11 cellular contexts compared by ENCODE assay signal in the genomic region with DNA sequence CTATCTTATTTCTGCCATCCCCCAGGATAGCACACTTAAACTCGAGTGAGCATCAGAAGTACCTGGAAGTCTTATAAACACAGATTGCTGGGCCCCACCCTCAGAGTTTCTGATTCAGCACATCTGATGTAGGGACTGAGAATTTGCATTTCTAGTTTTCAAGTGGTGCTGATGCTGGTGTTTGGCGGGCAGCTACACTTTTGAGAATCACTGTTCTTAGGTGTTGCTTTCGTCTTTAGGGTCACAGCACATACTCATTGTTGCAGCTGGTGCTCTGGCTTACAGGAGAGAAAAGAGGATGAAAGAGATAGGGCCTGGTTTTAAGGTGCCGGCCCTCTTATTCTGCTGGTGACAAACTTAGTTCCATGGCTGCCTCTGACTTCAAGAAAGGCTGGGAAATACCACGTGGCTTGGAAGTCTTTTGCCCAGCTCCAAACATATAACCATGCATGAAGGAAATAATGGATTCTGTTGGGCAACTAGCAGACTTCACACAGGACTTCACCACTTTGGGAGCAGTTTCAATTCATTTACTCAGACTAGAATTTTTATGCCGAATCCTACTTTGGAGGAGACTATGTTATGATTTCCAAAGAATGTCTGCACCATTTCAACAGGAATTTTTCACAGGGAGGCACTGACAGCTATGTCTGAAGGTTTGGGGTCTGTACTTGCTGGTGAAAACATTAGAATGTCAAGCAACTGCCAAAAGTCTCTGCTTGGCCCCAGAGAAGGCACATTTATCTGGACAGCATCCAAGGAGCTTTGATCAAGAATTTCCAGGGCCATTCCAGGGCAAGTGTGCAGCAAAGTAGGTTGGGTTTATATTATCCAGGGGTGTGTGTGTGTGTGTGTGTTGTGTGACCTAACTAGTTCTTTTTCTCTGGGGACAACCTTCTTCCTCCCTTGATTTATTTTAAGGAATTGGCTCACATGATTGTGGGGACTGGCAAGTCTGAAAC. TPM values are rescaled to one million over a fixed set of nuclear protein-coding genes. Genes with fewer than 3 reads are reported as not detected.
DNase-seq lines count a peak whose midpoint lies in the region; ATAC-seq and TF ChIP-seq lines count a peak whose summit lies in the region.
"Had no signal": no experiment of that assay in that cellular context is flagged by ENCODE, and none has a peak within 500 bp of the region (broad histone marks: within the 10 kb centered on the region; RNA-seq: fewer than 3 reads in every experiment).

No MANE protein-coding gene starts in this region.

- H3K9me2 ChIP-seq in MM.1S (replicated peaks; ENCODE audit: insufficient read depth, low read length), result no peaks in the 10 kb centered on the region

- peak overlapping the region; percentile 41 for H3K4me2 ChIP-seq in BLaER1
- H3K4me2 ChIP-seq in MM.1S (ENCODE audit: low read depth, low read length), result peak overlapping the region; percentile 18; the same call in 1 of the 2 replicates
- H3K4me2 ChIP-seq in mesendoderm (ENCODE audit: low read length), result no peak overlapping the region

- H3K4ac ChIP-seq in mesendoderm (ENCODE audit: low read depth, low read length), result no peak overlapping the region

- no peak overlapping the region for H2AK5ac ChIP-seq in mesendoderm (ENCODE audit: low read length)

- no peaks in the 10 kb centered on the region for H3K27me3 ChIP-seq in BLaER1
- H3K27me3 ChIP-seq in MM.1S (replicated peaks; ENCODE audit: insufficient read depth, low read length), result no peaks in the 10 kb centered on the region; the same call in 1 of the 2 replicates
- no peaks in the 10 kb centered on the region for H3K27me3 ChIP-seq in mesendoderm (ENCODE audit: insufficient read depth, low read length, poor library complexity)
- H3K27me3 ChIP-seq in suprapubic skin, result no peaks in the 10 kb centered on the region

- no peak overlapping the region for H2BK5ac ChIP-seq in mesendoderm (ENCODE audit: low read length)

- no peak overlapping the region for H3K27ac ChIP-seq in BLaER1
- H3K27ac ChIP-seq in MM.1S (ENCODE audit: low read length), result peak overlapping the region; percentile 51; the same call in 1 of the 2 replicates
- no peak overlapping the region for H3K27ac ChIP-seq in mesendoderm (ENCODE audit: low read depth, low read length)
- no peak overlapping the region for H3K27ac ChIP-seq in suprapubic skin
- H3K27ac ChIP-seq: HL-60 had no signal

- H3K79me1 ChIP-seq in mesendoderm (ENCODE audit: low read length), result no peaks in the 10 kb centered on the region

- 0 out of 2 replicates have a peak, but pooled peaks cover 6% of the 10 kb centered on the region for H3F3A ChIP-seq in MM.1S (ENCODE audit: insufficient read depth, low read length)

- H3K79me2 ChIP-seq in MM.1S (ENCODE audit: low read length), result no peaks in the 10 kb centered on the region
- no peaks in the 10 kb centered on the region for H3K79me2 ChIP-seq in mesendoderm (ENCODE audit: control insufficient read depth, insufficient read depth, low read length)

- no peak overlapping the region for H3K23ac ChIP-seq in mesendoderm (ENCODE audit: low read length)

- TF ChIP-seq POLR2A in suprapubic skin (IDR thresholded peaks at IDR 0.05), result no peak

- no peak overlapping the region for H2BK15ac ChIP-seq in mesendoderm (replicated peaks; ENCODE audit: low read depth)

- no peak overlapping the region for H4K5ac ChIP-seq in mesendoderm (ENCODE audit: low read length)

- H3K18ac ChIP-seq in mesendoderm (ENCODE audit: low read length), result no peak overlapping the region

- H3K36me3 ChIP-seq in BLaER1, result no peaks in the 10 kb centered on the region
- H3K36me3 ChIP-seq in MM.1S (replicated peaks; ENCODE audit: insufficient read depth, low read length), result no peaks in the 10 kb centered on the region
- no peaks in the 10 kb centered on the region for H3K36me3 ChIP-seq in mesendoderm (ENCODE audit: control insufficient read depth, insufficient read depth, low read length)
- H3K36me3 ChIP-seq in suprapubic skin, result no peaks in the 10 kb centered on the region

- H2BK120ac ChIP-seq in mesendoderm (ENCODE audit: low read depth, low read length), result no peak overlapping the region

- no peak for TF ChIP-seq EP300 in suprapubic skin (IDR thresholded peaks at IDR 0.05)

- DNase-seq in MM.1S (peak; percentile 78), iris pigment epithelial cell (ENCODE audit: low read depth) (peak; percentile 57), KG1 (lab: John Stamatoyannopoulos, UW) (no peak), activated T-cell treated with anti-CD3 and anti-CD28 coated beads for 4 hours (no peak), mesendoderm (no peak), suprapubic skin (ENCODE audit: low spot score in 2 of 2) (no peak)
- DNase-seq: activated naive CD8-positive, alpha-beta T cell treated with anti-CD3 and anti-CD28 coated beads, Interleukin-2, amount 10 ng/mL, durations not matched to agents 7 days and 5 days; AML-193 had no signal

- no peak overlapping the region for H3K56ac ChIP-seq in mesendoderm (ENCODE audit: low read length)

- TF ChIP-seq CTCF in MM.1S (IDR thresholded peaks at IDR 0.05; ENCODE audit: low read length) (no peak), suprapubic skin (IDR thresholded peaks at IDR 0.05) (no peak)

- peak overlapping the region; percentile 6; the same call in 1 of the 2 replicates for H2AFZ ChIP-seq in MM.1S (ENCODE audit: low read length)

- no peak overlapping the region for H4K8ac ChIP-seq in mesendoderm (ENCODE audit: low read depth, low read length)

- H4K20me1 ChIP-seq in BLaER1 (no peaks in the 10 kb centered on the region), MM.1S (ENCODE audit: insufficient read depth, low read length) (no peaks in the 10 kb centered on the region)

- H3K9ac ChIP-seq in BLaER1, result no peak overlapping the region
- no peak overlapping the region for H3K9ac ChIP-seq in MM.1S (ENCODE audit: low read length)
- no peak overlapping the region for H3K9ac ChIP-seq in mesendoderm (ENCODE audit: low read length)

- ATAC-seq in GM21717 (IDR thresholded peaks at IDR 0.05; ENCODE audit: unreplicated experiment), result peak; percentile 87

- WGBS in mesendoderm (ENCODE audit: extremely low coverage, insufficient coverage, low lambda C conversion rate), result no CpG with 5 or more reads among the region's 6 CpGs
- WGBS in suprapubic skin, result 68% methylated on average over 6 of the region's 6 CpGs

- H3K4me3 ChIP-seq in BLaER1 (no peak overlapping the region), MM.1S (ENCODE audit: low read length) (no peak overlapping the region), mesendoderm (ENCODE audit: low read length) (no peak overlapping the region), suprapubic skin (no peak overlapping the region)

- H3K9me3 ChIP-seq in BLaER1 (0 out of 2 replicates have a peak, but pooled peaks cover 7% of the 10 kb centered on the region), MM.1S (replicated peaks; ENCODE audit: insufficient read depth, low read length) (no peaks in the 10 kb centered on the region), suprapubic skin (no peaks in the 10 kb centered on the region)

- H3K4me1 ChIP-seq in BLaER1 (peaks cover 15% of the 10 kb centered on the region), MM.1S (ENCODE audit: low read length) (peaks cover 22% of the 10 kb centered on the region), mesendoderm (ENCODE audit: control insufficient read depth, low read depth, low read length) (peaks cover 7% of the 10 kb centered on the region), suprapubic skin (peaks cover 11% of the 10 kb centered on the region)

RNA-seq across cellular contexts. Expression of gene MINDY4, which starts 6.9 kb away (rescaled TPM):
- polyA plus RNA-seq in mesendoderm (2013, experiment 1 of 2), result 2.2 TPM
- 2.1 TPM for polyA plus RNA-seq in mesendoderm (2013, experiment 2 of 2)
- total RNA-seq in suprapubic skin, result 10 to 100 TPM in 1 of 4 donors, 1 to 10 TPM in 3; 4.6 to 10.5 (median 6.1) TPM

RNA-seq across cellular contexts. Expression of gene INMT, which starts 12.4 kb away (rescaled TPM):
- 0.03 TPM for polyA plus RNA-seq in mesendoderm (2013, experiment 1 of 2)
- 0.01 TPM for polyA plus RNA-seq in mesendoderm (2013, experiment 2 of 2)
- total RNA-seq in suprapubic skin, result 1 to 10 TPM; 1.3 to 9.7 (median 4.2) TPM

Comparison
In these comparisons a context has a peak if more than half of its experiments do, and no peak if none do; other contexts are left out.
1. DNase-seq: peak in MM.1S (single experiment) and iris pigment epithelial cell (single experiment); none in KG1 (single experiment), activated T-cell treated with anti-CD3 and anti-CD28 coated beads for 4 hours (single experiment), mesendoderm (single experiment) and suprapubic skin (0 of 2).